Comparison of ENCODE assay signal across 19 cellular contexts in genomic region chr4:176882201-176882600, GRCh38.
DNase-seq lines count a peak whose midpoint lies in the region; ATAC-seq, FAIRE-seq and TF ChIP-seq lines count a peak whose summit lies in the region.
"Had no signal": no experiment of that assay in that cellular context is flagged by ENCODE, and none has a peak within 500 bp of the region (broad histone marks: within the 10 kb centered on the region; RNA-seq: fewer than 3 reads in every experiment).

No MANE protein-coding gene starts in this region.

- 0 out of 2 replicates have a peak overlapping the region, but pooled peaks have one; percentile 24 for H2AFZ ChIP-seq in PC-3 (ENCODE audit: low read length)
- peak overlapping the region; percentile 47 for H2AFZ ChIP-seq in endothelial cell of umbilical vein (ENCODE audit: low read depth, low read length)

- peaks cover 5% of the 10 kb centered on the region for H3F3A ChIP-seq in PC-3 (ENCODE audit: low read length, unreplicated experiment)

- H3K4me1 ChIP-seq in PC-3 (ENCODE audit: insufficient read depth, low read length) (peaks cover 44% of the 10 kb centered on the region), endothelial cell of umbilical vein (ENCODE audit: control insufficient read depth, extremely low read depth, insufficient read depth, low read length) (peaks cover 35% of the 10 kb centered on the region)

- no peaks in the 10 kb centered on the region for H3K9me1 ChIP-seq in endothelial cell of umbilical vein (replicated peaks; ENCODE audit: control insufficient read depth, extremely low read depth, insufficient read depth, low read length)

- H3K4me3 ChIP-seq in PC-3 (ENCODE audit: low read length) = peak overlapping the region; percentile 47; the same call in 1 of the 2 replicates
- no peak overlapping the region for H3K4me3 ChIP-seq in endothelial cell of umbilical vein (replicated peaks in 1 of 3; ENCODE audit: insufficient read depth in 1 of 3, low read depth in 1 of 3, low read length in 3 of 3)
- H3K4me3 ChIP-seq: BLaER1 had no signal

- H3K9me2 ChIP-seq in PC-3 (replicated peaks; ENCODE audit: low read length) = no peaks in the 10 kb centered on the region

- H3K27me3 ChIP-seq in PC-3 (ENCODE audit: low read length) = no peaks in the 10 kb centered on the region
- no peaks in the 10 kb centered on the region for H3K27me3 ChIP-seq in endothelial cell of umbilical vein (ENCODE audit: control insufficient read depth in 2 of 2, insufficient read depth in 2 of 2, low read length in 2 of 2)
- H3K27me3 ChIP-seq: BLaER1 had no signal

- CTCF ChIA-PET in PC-3 (lab: Charles Lee) (no interaction called here), endothelial cell of umbilical vein (lab: Charles Lee) (interaction anchor here (0.9 to 4.0 kb wide), 5 partner anchors 14 to 165 kb away, joined by 3 to 28 read pairs (median 3); partner anchors contain the start of gene VEGFC)

- peak overlapping the region; percentile 84 for H3K9ac ChIP-seq in PC-3 (ENCODE audit: low read length)
- no peak overlapping the region for H3K9ac ChIP-seq in endothelial cell of umbilical vein (replicated peaks; ENCODE audit: extremely low read depth, insufficient read depth, low read length)
- H3K9ac ChIP-seq: BLaER1 had no signal

- H4K20me1 ChIP-seq in PC-3 (ENCODE audit: low read length) = no peaks in the 10 kb centered on the region
- no peaks in the 10 kb centered on the region for H4K20me1 ChIP-seq in endothelial cell of umbilical vein (replicated peaks; ENCODE audit: control insufficient read depth, extremely low read depth, insufficient read depth, low read length)
- H4K20me1 ChIP-seq: BLaER1 had no signal

- BruUV-seq in PC-3 (replicated peaks; lab: Mats Ljungman, UMichigan) (no TSS peak), endothelial cell of umbilical vein (replicated peaks; lab: Mats Ljungman, UMichigan) (no TSS peak)

- H3K27ac ChIP-seq in PC-3 (ENCODE audit: low read length) (peak overlapping the region; percentile 99), endothelial cell of umbilical vein (ENCODE audit: insufficient read depth, low read depth, low read length) (peak overlapping the region; percentile 58)
- H3K27ac ChIP-seq: BLaER1 had no signal

- no peaks in the 10 kb centered on the region for H3K36me3 ChIP-seq in PC-3 (ENCODE audit: low read depth, low read length)
- H3K36me3 ChIP-seq in endothelial cell of umbilical vein (ENCODE audit: control insufficient read depth in 2 of 2, extremely low read depth in 1 of 2, insufficient read depth in 2 of 2, low read length in 2 of 2) = no peaks in the 10 kb centered on the region
- H3K36me3 ChIP-seq: BLaER1 had no signal

- intact Hi-C loops in PC-3 (cut with micrococcal nuclease) (loop anchor here (5.0 kb wide), 2 partner anchors 45 to 385 kb away; no protein-coding TSS in a partner anchor), endothelial cell of umbilical vein (cut with micrococcal nuclease) (loop anchor here (2.0 kb wide), 1 partner anchor 43 kb away; no protein-coding TSS in a partner anchor)

- dilution Hi-C loops in endothelial cell of umbilical vein (cut with MboI; ENCODE audit: extremely low pct_ligation_motif_present, low sequenced_read_pairs) = no loop called here

- no peaks in the 10 kb centered on the region for H3K9me3 ChIP-seq in PC-3 (ENCODE audit: low read length)
- H3K9me3 ChIP-seq in endothelial cell of umbilical vein (replicated peaks; ENCODE audit: control insufficient read depth, insufficient read depth, low read length) = no peaks in the 10 kb centered on the region

- DNase-seq in ELR (ENCODE audit: low read depth) = peak; percentile 36
- no peak for DNase-seq in PC-3
- DNase-seq in endothelial cell of umbilical vein (ENCODE audit: low read depth, low spot score) = peak; percentile 23
- DNase-seq in stimulated activated CD4-positive, alpha-beta T cell treated with anti-CD3 and anti-CD28 coated beads, Interleukin-4, amount 100 ng/mL, for 24 hours = no peak
- DNase-seq in foreskin melanocyte = no peak
- DNase-seq in GM20000 (ENCODE audit: low spot score) = no peak
- DNase-seq: CD8-positive, alpha-beta memory T cell; DMS79 treated with DMSO at 0.1 percent for 48 hours; NCI-H187 treated with DMSO at 0.1 percent for 48 hours; NCI-H446; NCI-H748 treated with DMSO at 0.1 percent for 48 hours; OCI-M1; T-cell had no signal

- ATAC-seq in PC-3 = no peak
- ATAC-seq in HG03457 (IDR thresholded peaks at IDR 0.05; ENCODE audit: unreplicated experiment) = no peak
- ATAC-seq: T-cell had no signal

- no peak for TF ChIP-seq CTCF in PC-3 (conservative IDR thresholded peaks at IDR 0.05; ENCODE audit: low read depth, low read length)
- no peak for TF ChIP-seq CTCF in endothelial cell of umbilical vein (IDR thresholded peaks at IDR 0.05; ENCODE audit: extremely low read depth in 1 of 2, insufficient read depth in 1 of 2, low read depth in 1 of 2, low read length in 2 of 2)
- no peak for TF ChIP-seq CTCF in GM20000 (IDR thresholded peaks at IDR 0.05; ENCODE audit: extremely low read depth, missing control alignments)

- peak; percentile 15 for FAIRE-seq in endothelial cell of umbilical vein (lab: Jason Lieb, UNC)
- FAIRE-seq: D721Med, GM12892, H54, HTR-8/SVneo had no signal

- POLR2A ChIA-PET in PC-3 (lab: Charles Lee; ENCODE audit: unreplicated experiment) (no interaction called here), endothelial cell of umbilical vein (lab: Charles Lee) (no interaction called here)

- no peak for TF ChIP-seq POLR2A in endothelial cell of umbilical vein (IDR thresholded peaks at IDR 0.05; ENCODE audit: low read depth, low read length)

- peak overlapping the region; percentile 75 for H3K4me2 ChIP-seq in PC-3 (ENCODE audit: low read length)
- peak overlapping the region; percentile 85 for H3K4me2 ChIP-seq in endothelial cell of umbilical vein (ENCODE audit: insufficient read depth, low read length)
- H3K4me2 ChIP-seq: BLaER1 had no signal

- H3K79me2 ChIP-seq in PC-3 (ENCODE audit: low read length) (peaks cover 6% of the 10 kb centered on the region; the same call in 1 of the 2 replicates), endothelial cell of umbilical vein (ENCODE audit: control insufficient read depth, insufficient read depth, low read length) (no peaks in the 10 kb centered on the region)

TF ChIP-seq in endothelial cell of umbilical vein, 7 proteins besides CTCF, POLR2A, EP300 and RAD21:
- TF ChIP-seq FOS (IDR thresholded peaks at IDR 0.05; ENCODE audit: borderline replicate concordance, insufficient read depth, low read length) (no peak), POLR2AphosphoS5 (IDR thresholded peaks at IDR 0.05; ENCODE audit: insufficient read depth, low read depth, low read length) (no peak), EZH2 (IDR thresholded peaks at IDR 0.05; ENCODE audit: borderline replicate concordance, low read depth, low read length, severe bottlenecking) (no peak), JUN (IDR thresholded peaks at IDR 0.05; ENCODE audit: borderline replicate concordance, insufficient read depth, insufficient read length, low read depth) (no peak), GATA2 (IDR thresholded peaks at IDR 0.05; ENCODE audit: insufficient read depth, insufficient read length, low read depth, low read length) (no peak), MYC (IDR thresholded peaks at IDR 0.05; ENCODE audit: low read depth, low read length) (no peak)
- TF ChIP-seq, protein P1, sequence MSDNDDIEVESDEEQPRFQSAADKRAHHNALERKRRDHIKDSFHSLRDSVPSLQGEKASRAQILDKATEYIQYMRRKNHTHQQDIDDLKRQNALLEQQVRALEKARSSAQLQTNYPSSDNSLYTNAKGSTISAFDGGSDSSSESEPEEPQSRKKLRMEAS (IDR thresholded peaks at IDR 0.05; ENCODE audit: insufficient read depth, insufficient read length) = no peak

Comparison
In these comparisons a context has a peak if more than half of its experiments do, and no peak if none do; other contexts are left out.
1. DNase-seq: peak in ELR (single experiment) and endothelial cell of umbilical vein (single experiment); none in PC-3 (single experiment), stimulated activated CD4-positive, alpha-beta T cell treated with anti-CD3 and anti-CD28 coated beads, Interleukin-4, amount 100 ng/mL, for 24 hours (single experiment), foreskin melanocyte (single experiment) and GM20000 (single experiment).